ENCODE assay signal across 8 cellular contexts in the genomic region with DNA sequence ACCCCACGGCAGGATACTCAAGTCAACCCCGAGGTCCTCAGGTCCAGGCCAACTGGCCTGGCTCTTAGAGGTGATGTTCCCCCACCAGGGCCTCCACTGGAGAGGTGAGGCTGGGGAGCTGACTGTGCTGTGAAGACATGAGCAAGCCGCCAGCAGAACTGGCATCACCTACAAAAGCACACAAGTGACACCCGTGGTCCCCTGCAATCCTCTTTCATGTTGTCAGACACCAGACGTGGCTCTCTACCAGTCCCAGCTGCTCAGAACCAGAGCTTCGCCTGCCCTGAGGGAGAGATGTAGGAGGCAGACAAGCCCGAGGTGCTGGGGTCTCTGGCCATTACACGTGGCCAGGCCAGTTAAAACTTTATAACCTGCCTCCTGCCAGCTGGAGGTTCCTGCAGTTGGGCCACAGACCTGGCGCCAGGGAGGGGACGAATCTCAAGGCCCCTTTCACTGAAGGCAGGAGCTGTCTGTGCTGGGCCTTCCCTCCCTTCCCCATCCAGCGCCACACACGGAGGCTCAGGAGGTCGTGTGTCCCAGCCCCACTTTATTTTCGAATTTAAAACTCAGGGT. TPM values are rescaled to one million over a fixed set of nuclear protein-coding genes. Genes with fewer than 3 reads are reported as not detected.
A peak's percentile ranks its signal among the peaks of the same experiment; 100 is the strongest.
DNase-seq lines count a peak whose midpoint lies in the region; ATAC-seq, FAIRE-seq and TF ChIP-seq lines count a peak whose summit lies in the region.

No MANE protein-coding gene starts in this region.

- H3K27me3 ChIP-seq in left ventricle myocardium inferior (ENCODE audit: low read depth) (no peaks in the 10 kb centered on the region), HepG2 (ENCODE audit: control insufficient read depth in 1 of 2, insufficient read depth in 2 of 2, low read length in 2 of 2) (no peaks in the 10 kb centered on the region), upper lobe of right lung (no peaks in the 10 kb centered on the region)

- no peak for TF ChIP-seq CTCF in left ventricle myocardium inferior (IDR thresholded peaks at IDR 0.05; ENCODE audit: borderline replicate concordance)
- no peak for TF ChIP-seq CTCF in HepG2 (CRISPR knock-in tag; IDR thresholded peaks at IDR 0.05)
- TF ChIP-seq CTCF in upper lobe of right lung (IDR thresholded peaks at IDR 0.05) = no peak

- intact Hi-C loops in left ventricle myocardium inferior (cut with micrococcal nuclease) (loop anchor here (10.0 kb wide), 1 partner anchor 969 kb away; no protein-coding TSS in a partner anchor), left ventricle myocardium superior (cut with micrococcal nuclease) (loop anchor here (10.0 kb wide), 1 partner anchor 969 kb away; no protein-coding TSS in a partner anchor), HepG2 (cut with micrococcal nuclease; ENCODE audit: unreplicated experiment) (loop anchor here (5.0 kb wide), 1 partner anchor 121 kb away; the partner anchor contains the start of gene SAMD8), upper lobe of right lung (cut with DNase I) (loop anchor here (10.0 kb wide), 1 partner anchor 119 kb away; the partner anchor contains the start of gene SAMD8)

- TF ChIP-seq POLR2A in HepG2 (IDR thresholded peaks at IDR 0.05; ENCODE audit: insufficient read depth in 1 of 2, low read depth in 2 of 2, low read length in 2 of 2) (no peak), GM12891 (IDR thresholded peaks at IDR 0.05; ENCODE audit: low read depth, low read length) (no peak)

- peak overlapping the region; percentile 94 for H3K27ac ChIP-seq in left ventricle myocardium inferior (replicated peaks)
- peak overlapping the region; percentile 7 for H3K27ac ChIP-seq in HepG2 (ENCODE audit: extremely low read length, insufficient read depth, low read length)
- H3K27ac ChIP-seq in upper lobe of right lung = peak overlapping the region; percentile 76

- no peak for ATAC-seq in left ventricle myocardium superior
- ATAC-seq in activated T-cell treated with anti-CD3 and anti-CD28 coated beads, Interleukin-2, amount 50 U/mL, for 4 hours = no peak
- peak; percentile 1 for ATAC-seq in HepG2
- ATAC-seq in upper lobe of right lung = no peak
- ATAC-seq in HG03469 (IDR thresholded peaks at IDR 0.05; ENCODE audit: unreplicated experiment) = no peak

- H4K20me1 ChIP-seq in HepG2 (ENCODE audit: insufficient read depth, low read length) = peaks cover 3% of the 10 kb centered on the region; the same call in 1 of the 2 replicates

- H3K4me3 ChIP-seq in left ventricle myocardium inferior (peak overlapping the region; percentile 91), HepG2 (replicated peaks in 1 of 3; ENCODE audit: insufficient read depth in 1 of 3, low read depth in 2 of 3, low read length in 3 of 3) (no peak overlapping the region), upper lobe of right lung (peak overlapping the region; percentile 94)

- 89% methylated on average over 8 of the region's 14 CpGs for WGBS in HepG2 (ENCODE audit: low lambda C conversion rate)

- CTCF ChIA-PET in HepG2 (lab: Yijun Ruan, JAX; ENCODE audit: low intra/inter-chr PET ratio, low total read pairs) = no interaction called here

- BruUV-seq in HepG2 (replicated peaks; lab: Mats Ljungman, UMichigan) = TSS peak; percentile 36

- peaks cover 9% of the 10 kb centered on the region for H3K79me2 ChIP-seq in HepG2 (ENCODE audit: insufficient read depth, low read length)

- no peak overlapping the region for H2AFZ ChIP-seq in HepG2 (ENCODE audit: low read length)

- TF ChIP-seq EP300 in HepG2 (IDR thresholded peaks at IDR 0.05; ENCODE audit: low read depth in 2 of 2, low read length in 2 of 2) (no peak), HepG2 (CRISPR knock-in tag; IDR thresholded peaks at IDR 0.05; ENCODE audit: borderline replicate concordance) (no peak)

- peaks cover 34% of the 10 kb centered on the region for H3K4me1 Mint-ChIP-seq in activated T-cell treated with anti-CD3 and anti-CD28 coated beads, Interleukin-2, amount 50 U/mL, for 4 hours (ENCODE audit: low read depth)

- H3K4me1 ChIP-seq in left ventricle myocardium inferior (peaks cover 43% of the 10 kb centered on the region), HepG2 (ENCODE audit: insufficient read depth, low read length) (peaks cover 48% of the 10 kb centered on the region), upper lobe of right lung (peaks cover 21% of the 10 kb centered on the region)

- in situ Hi-C loops in HepG2 (cut with HindIII; ENCODE audit: extremely low pct_ligation_motif_present, low pct_unique_long_range_greater_than_20kb) = loop anchor here (5.0 to 10.0 kb wide), 3 partner anchors 46 to 989 kb away; partner anchors contain the start of gene SAMD8

- no peak overlapping the region for H3K4me2 ChIP-seq in HepG2 (ENCODE audit: low read depth, low read length)

- H3K4me3 Mint-ChIP-seq in activated T-cell treated with anti-CD3 and anti-CD28 coated beads, Interleukin-2, amount 50 U/mL, for 4 hours = peak overlapping the region; percentile 79

- H3K36me3 Mint-ChIP-seq in activated T-cell treated with anti-CD3 and anti-CD28 coated beads, Interleukin-2, amount 50 U/mL, for 4 hours (ENCODE audit: insufficient read depth) = peaks cover 31% of the 10 kb centered on the region

- DNase-seq in left ventricle myocardium inferior (no peak), left ventricle myocardium superior (no peak), HepG2 (ENCODE audit: low spot score) (no peak), upper lobe of right lung (no peak), KG1 (lab: John Stamatoyannopoulos, UW) (no peak), GM12891 (ENCODE audit: insufficient read length, low spot score) (no peak)
- no peak for DNase-seq in activated T-cell treated with anti-CD3 and anti-CD28 coated beads, Interleukin-2, amount 50 U/mL, for 4 hours

- H3K9ac ChIP-seq in HepG2 (ENCODE audit: insufficient read depth, low read depth, low read length) = no peak overlapping the region

- H3K36me3 ChIP-seq in left ventricle myocardium inferior (peaks cover 32% of the 10 kb centered on the region), HepG2 (replicated peaks in 1 of 2; ENCODE audit: control insufficient read depth in 1 of 2, insufficient read depth in 2 of 2, low read length in 2 of 2) (peaks cover 9 to 43% of the 10 kb centered on the region in 2 experiments), upper lobe of right lung (peaks cover 36% of the 10 kb centered on the region)

- H3K9me3 Mint-ChIP-seq in activated T-cell treated with anti-CD3 and anti-CD28 coated beads, Interleukin-2, amount 50 U/mL, for 4 hours = no peaks in the 10 kb centered on the region

- H3K9me3 ChIP-seq in left ventricle myocardium inferior (replicated peaks) = no peaks in the 10 kb centered on the region
- H3K9me3 ChIP-seq in HepG2 (ENCODE audit: low read length) = no peaks in the 10 kb centered on the region
- H3K9me3 ChIP-seq in upper lobe of right lung = no peaks in the 10 kb centered on the region

- POLR2A ChIA-PET in HepG2 (lab: Yijun Ruan, JAX) = interaction anchor here (1.2 to 5.0 kb wide), 5 partner anchors 8 to 46 kb away, joined by 3 to 29 read pairs (median 6); partner anchors contain the start of gene VDAC2

- no peak for FAIRE-seq in HepG2 (lab: Jason Lieb, UNC)
- FAIRE-seq in GM12891 (lab: Jason Lieb, UNC) = no peak

- no peak for TF ChIP-seq RAD21 in HepG2 (CRISPR knock-in tag; IDR thresholded peaks at IDR 0.05)

- no peaks in the 10 kb centered on the region for H3K27me3 Mint-ChIP-seq in activated T-cell treated with anti-CD3 and anti-CD28 coated beads, Interleukin-2, amount 50 U/mL, for 4 hours (ENCODE audit: low read depth)

RNA-seq across cellular contexts. Expression of gene COMTD1, which starts 2.2 kb away (rescaled TPM):
- total RNA-seq in left ventricle myocardium inferior (29.0 TPM), left ventricle myocardium superior (30.8 TPM), HepG2 (2016; rRNA removed; fragmentation: Illumina TruSeq; extraction: Trizol) (9.8 and 18.4 TPM in 2 replicates), upper lobe of right lung (21.8 TPM)
- total RNA-seq in activated T-cell treated with anti-CD3 and anti-CD28 coated beads, Interleukin-2, amount 50 U/mL, for 4 hours = 10 to 100 TPM; 30.0 to 35.1 (median 30.4) TPM
- 12.2 and 16.1 TPM in 2 replicates for total RNA-seq in HepG2 (2016; cell fraction: cytosol; rRNA removed; fragmentation: Illumina TruSeq; extraction: Trizol; ENCODE audit: low read depth)
- total RNA-seq in HepG2 (2016; cell fraction: insoluble cytoplasmic fraction; rRNA removed; fragmentation: Illumina TruSeq; extraction: Trizol) = 10.6 and 19.5 TPM in 2 replicates
- 12.0 and 14.7 TPM in 2 replicates for total RNA-seq in HepG2 (2016; cell fraction: membrane; rRNA removed; fragmentation: Illumina TruSeq; extraction: Trizol)
- total RNA-seq in HepG2 (2016; cell fraction: nucleus; rRNA removed; fragmentation: Illumina TruSeq; extraction: Trizol) = 14.6 and 16.0 TPM in 2 replicates
- polyA plus RNA-seq in HepG2 (2011; rRNA removed) = 11.8 and 12.6 TPM in 2 replicates
- polyA plus RNA-seq in HepG2 (2011; cell fraction: cytosol; rRNA removed) = 6.8 and 16.3 TPM in 2 replicates
- polyA plus RNA-seq in HepG2 (2011; cell fraction: nucleus; rRNA removed) = 56.9 and 70.5 TPM in 2 replicates
- 8.1 and 13.6 TPM in 2 replicates for polyA plus RNA-seq in HepG2 (2012)
- polyA plus RNA-seq in HepG2 (2016; cell fraction: cytosol; fragmentation: Illumina TruSeq; extraction: Trizol; ENCODE audit: low read depth) = 10.0 and 12.3 TPM in 2 replicates
- 8.1 and 10.1 TPM in 2 replicates for polyA plus RNA-seq in HepG2 (2016; cell fraction: insoluble cytoplasmic fraction; fragmentation: Illumina TruSeq; extraction: Trizol; ENCODE audit: low read depth)
- polyA plus RNA-seq in HepG2 (2016; cell fraction: membrane; fragmentation: Illumina TruSeq; extraction: Trizol; ENCODE audit: low read depth) = 9.1 and 10.0 TPM in 2 replicates
- polyA plus RNA-seq in HepG2 (2016; cell fraction: nucleus; fragmentation: Illumina TruSeq; extraction: Trizol; ENCODE audit: insufficient read depth, low read depth) = 30.4 and 30.9 TPM in 2 replicates
- 5.5 and 7.7 TPM in 2 replicates for polyA minus RNA-seq in HepG2 (2011; rRNA and poly(A)+ RNA removed; ENCODE audit: low replicate concordance)
- 3.2 and 9.5 TPM in 2 replicates for polyA minus RNA-seq in HepG2 (2011; cell fraction: cytosol; rRNA and poly(A)+ RNA removed)
- polyA minus RNA-seq in HepG2 (2011; cell fraction: nucleus; rRNA and poly(A)+ RNA removed) = 3.4 and 4.1 TPM in 2 replicates
- 18.9 TPM for polyA plus RNA-seq in GM12891 (2012; ENCODE audit: low read depth, missing spikeins)

RNA-seq across cellular contexts. Expression of gene VDAC2, which starts 22.9 kb away (rescaled TPM):
- 442 TPM for total RNA-seq in left ventricle myocardium inferior
- total RNA-seq in left ventricle myocardium superior = 493 TPM
- 100 to 1,000 TPM; 269 to 284 (median 271) TPM for total RNA-seq in activated T-cell treated with anti-CD3 and anti-CD28 coated beads, Interleukin-2, amount 50 U/mL, for 4 hours
- total RNA-seq in HepG2 (2016; rRNA removed; fragmentation: Illumina TruSeq; extraction: Trizol) = 222 and 289 TPM in 2 replicates
- total RNA-seq in HepG2 (2016; cell fraction: cytosol; rRNA removed; fragmentation: Illumina TruSeq; extraction: Trizol; ENCODE audit: low read depth) = 104 and 114 TPM in 2 replicates
- total RNA-seq in HepG2 (2016; cell fraction: insoluble cytoplasmic fraction; rRNA removed; fragmentation: Illumina TruSeq; extraction: Trizol) = 211 and 292 TPM in 2 replicates
- 204 and 207 TPM in 2 replicates for total RNA-seq in HepG2 (2016; cell fraction: membrane; rRNA removed; fragmentation: Illumina TruSeq; extraction: Trizol)
- 115 and 129 TPM in 2 replicates for total RNA-seq in HepG2 (2016; cell fraction: nucleus; rRNA removed; fragmentation: Illumina TruSeq; extraction: Trizol)
- 51.4 and 67.9 TPM in 2 replicates for polyA plus RNA-seq in HepG2 (2011; rRNA removed)
- polyA plus RNA-seq in HepG2 (2011; cell fraction: cytosol; rRNA removed) = 57.5 and 78.7 TPM in 2 replicates
- polyA plus RNA-seq in HepG2 (2011; cell fraction: nucleus; rRNA removed) = 39.7 and 47.6 TPM in 2 replicates
- polyA plus RNA-seq in HepG2 (2012) = 254 and 278 TPM in 2 replicates
- polyA plus RNA-seq in HepG2 (2016; cell fraction: cytosol; fragmentation: Illumina TruSeq; extraction: Trizol; ENCODE audit: low read depth) = 130 and 148 TPM in 2 replicates
- 312 and 323 TPM in 2 replicates for polyA plus RNA-seq in HepG2 (2016; cell fraction: insoluble cytoplasmic fraction; fragmentation: Illumina TruSeq; extraction: Trizol; ENCODE audit: low read depth)
- 182 and 196 TPM in 2 replicates for polyA plus RNA-seq in HepG2 (2016; cell fraction: membrane; fragmentation: Illumina TruSeq; extraction: Trizol; ENCODE audit: low read depth)
- polyA plus RNA-seq in HepG2 (2016; cell fraction: nucleus; fragmentation: Illumina TruSeq; extraction: Trizol; ENCODE audit: insufficient read depth, low read depth) = 145 and 163 TPM in 2 replicates
- polyA minus RNA-seq in HepG2 (2011; rRNA and poly(A)+ RNA removed; ENCODE audit: low replicate concordance) = 45.3 and 49.0 TPM in 2 replicates
- 83.7 and 98.7 TPM in 2 replicates for polyA minus RNA-seq in HepG2 (2011; cell fraction: cytosol; rRNA and poly(A)+ RNA removed)
- polyA minus RNA-seq in HepG2 (2011; cell fraction: nucleus; rRNA and poly(A)+ RNA removed) = 59.0 and 61.9 TPM in 2 replicates
- total RNA-seq in upper lobe of right lung = 119 TPM
- 176 TPM for polyA plus RNA-seq in GM12891 (2012; ENCODE audit: low read depth, missing spikeins)

Comparison
In these comparisons a context has a peak if more than half of its experiments do, and no peak if none do; other contexts are left out.
1. H3K27ac ChIP-seq: peak in every context shown above with its lines; median percentile 94 in left ventricle myocardium inferior; 76 in upper lobe of right lung; 7 in HepG2.
2. H3K4me3 ChIP-seq: peak in left ventricle myocardium inferior (single experiment) and upper lobe of right lung (single experiment); none in HepG2 (0 of 3).